In genomic region chr4:112281999-112282398, GRCh38 we compare ENCODE assay signal across 8 cellular contexts. TPM values are rescaled to one million over a fixed set of nuclear protein-coding genes. Genes with fewer than 3 reads are reported as not detected.
DNase-seq lines count a peak whose midpoint lies in the region; ATAC-seq, FAIRE-seq and TF ChIP-seq lines count a peak whose summit lies in the region.
"Not testable (repeated sequence)": the region's sequence is repeated elsewhere in the genome, so short reads cannot be mapped to it uniquely, and the experiment has no call there.

No MANE protein-coding gene starts in this region.

- not testable (repeated sequence) for H4K20me1 ChIP-seq in KMS-11 (ENCODE audit: insufficient read depth); SU-DHL-6 (ENCODE audit: low read depth, low read length); K562 (replicated peaks; ENCODE audit: control insufficient read depth, insufficient read depth, low read length)

- H3K36me3 ChIP-seq in KMS-11 (ENCODE audit: insufficient read depth); naive thymus-derived CD4-positive, alpha-beta T cell (ENCODE audit: control insufficient read depth in 2 of 3, insufficient read depth in 3 of 3, low read length in 3 of 3): not testable (repeated sequence)
- peaks cover 10% of the 10 kb centered on the region; the same call in 1 of the 2 replicates for H3K36me3 ChIP-seq in SU-DHL-6 (ENCODE audit: low read length)
- H3K36me3 ChIP-seq in K562 (ENCODE audit: control insufficient read depth, insufficient read depth, low read length), result peaks cover 11% of the 10 kb centered on the region; the same call in 1 of the 3 replicates

- WGBS in K562 (ENCODE audit: insufficient coverage, low coverage, missing lambda C conversion rate), result 67% methylated on average over 2 of the region's 2 CpGs

- not testable (repeated sequence) for H3K9me3 ChIP-seq in CD4-positive, alpha-beta T cell (ENCODE audit: control insufficient read depth, low read length); SU-DHL-6 (ENCODE audit: insufficient read depth, low read length); K562 (replicated peaks; ENCODE audit: control insufficient read depth, insufficient read depth, low read depth, low read length); naive thymus-derived CD4-positive, alpha-beta T cell (ENCODE audit: control insufficient read depth in 2 of 3, low read length in 3 of 3)

- not testable (repeated sequence) for DNase-seq in CD4-positive, alpha-beta T cell; activated T-cell treated with anti-CD3 and anti-CD28 coated beads, Interleukin-2, amount 50 U/mL, for 72 hours; K562 (ENCODE audit: extremely low read depth in 1 of 4, low spot score in 3 of 4); naive thymus-derived CD4-positive, alpha-beta T cell; stimulated activated naive B cell treated with anti-CD40 and anti-IgM and Interleukin-4, amounts not matched to agents 10 μg/mL and 1 μg/mL and 100 μg/mL, for 72 hours

- not testable (repeated sequence) for TF ChIP-seq POLR2A in K562 (conservative IDR thresholded peaks at IDR 0.05)

- H3K9me3 Mint-ChIP-seq in CD4-positive, alpha-beta T cell; activated T-cell treated with anti-CD3 and anti-CD28 coated beads, Interleukin-2, amount 50 U/mL, for 72 hours; stimulated activated naive B cell treated with anti-CD40 and anti-IgM and Interleukin-4, amounts not matched to agents 10 μg/mL and 1 μg/mL and 100 μg/mL, for 72 hours: not testable (repeated sequence)
- H3K9me3 Mint-ChIP-seq in naive thymus-derived CD4-positive, alpha-beta T cell, result peaks cover 0 to 12% (median 0%) of the 10 kb centered on the region in 11 donors

- in situ Hi-C loops in K562 (cut with MboI), result not testable (repeated sequence)

- H3K9me2 ChIP-seq in SU-DHL-6 (replicated peaks; ENCODE audit: insufficient read depth, low read length), result not testable (repeated sequence)

- H3K4me1 ChIP-seq in KMS-11 (ENCODE audit: low read depth, poor library complexity, severe bottlenecking) (peaks cover 74% of the 10 kb centered on the region), K562 (replicated peaks in 1 of 2; ENCODE audit: control insufficient read depth in 2 of 2, insufficient read depth in 2 of 2, low read length in 2 of 2) (peaks cover 7 to 11% of the 10 kb centered on the region in 2 experiments; a peak in 3 of 5 replicates)
- peaks cover 10 to 29% of the 10 kb centered on the region in 2 donors for H3K4me1 ChIP-seq in naive thymus-derived CD4-positive, alpha-beta T cell (ENCODE audit: control insufficient read depth in 2 of 2, insufficient read depth in 2 of 2, low read length in 2 of 2)

- not testable (repeated sequence) for TF ChIP-seq RAD21 in K562 (CRISPR knock-in tag; conservative IDR thresholded peaks at IDR 0.05 in 1 of 2, IDR thresholded peaks at IDR 0.05 in 1 of 2)

- not testable (repeated sequence) for H3K27me3 ChIP-seq in CD4-positive, alpha-beta T cell (ENCODE audit: control insufficient read depth, insufficient read depth, low read length); KMS-11 (ENCODE audit: insufficient read depth, low read depth); SU-DHL-6 (ENCODE audit: low read length); K562 (ENCODE audit: control insufficient read depth in 2 of 2, insufficient read depth in 2 of 2, low read length in 2 of 2); naive thymus-derived CD4-positive, alpha-beta T cell (ENCODE audit: control insufficient read depth in 2 of 2, insufficient read depth in 2 of 2, low read length in 2 of 2)

- H3K36me3 Mint-ChIP-seq in CD4-positive, alpha-beta T cell (ENCODE audit: low read depth), result peaks cover 44% of the 10 kb centered on the region
- H3K36me3 Mint-ChIP-seq in activated T-cell treated with anti-CD3 and anti-CD28 coated beads, Interleukin-2, amount 50 U/mL, for 72 hours (ENCODE audit: insufficient read depth in 2 of 2), result peaks cover 33 to 70% of the 10 kb centered on the region in 2 donors
- peaks cover 11 to 33% (median 22%) of the 10 kb centered on the region in 5 donors for H3K36me3 Mint-ChIP-seq in naive thymus-derived CD4-positive, alpha-beta T cell
- H3K36me3 Mint-ChIP-seq in stimulated activated naive B cell treated with anti-CD40 and anti-IgM and Interleukin-4, amounts not matched to agents 10 μg/mL and 1 μg/mL and 100 μg/mL, for 72 hours, result peaks cover 22 to 33% of the 10 kb centered on the region in 2 donors

- peaks cover 22% of the 10 kb centered on the region; the same call in 1 of the 2 replicates for H3F3A ChIP-seq in SU-DHL-6 (ENCODE audit: insufficient read depth)

- not testable (repeated sequence) for TF ChIP-seq CTCF in CD4-positive, alpha-beta T cell (IDR thresholded peaks at IDR 0.05); KMS-11 (conservative IDR thresholded peaks at IDR 0.05; ENCODE audit: low read depth, low read length); SU-DHL-6 (IDR thresholded peaks at IDR 0.05; ENCODE audit: insufficient read depth, low read length, poor library complexity, severe bottlenecking); K562 (IDR thresholded peaks at IDR 0.05 in 2 of 3, conservative IDR thresholded peaks at IDR 0.05 in 1 of 3; ENCODE audit: insufficient read depth in 2 of 3, low read depth in 1 of 3, low read length in 3 of 3)

- not testable (repeated sequence) for BruUV-seq in K562 (replicated peaks; lab: Mats Ljungman, UMichigan)

- H3K4me1 Mint-ChIP-seq in CD4-positive, alpha-beta T cell (ENCODE audit: low read depth), result peaks cover 88% of the 10 kb centered on the region
- peaks cover 76% of the 10 kb centered on the region for H3K4me1 Mint-ChIP-seq in activated T-cell treated with anti-CD3 and anti-CD28 coated beads, Interleukin-2, amount 50 U/mL, for 72 hours (ENCODE audit: low read depth)
- peaks cover 41 to 79% (median 70%) of the 10 kb centered on the region in 7 donors for H3K4me1 Mint-ChIP-seq in naive thymus-derived CD4-positive, alpha-beta T cell
- H3K4me1 Mint-ChIP-seq in stimulated activated naive B cell treated with anti-CD40 and anti-IgM and Interleukin-4, amounts not matched to agents 10 μg/mL and 1 μg/mL and 100 μg/mL, for 72 hours, result peaks cover 43 to 78% of the 10 kb centered on the region in 2 donors

- H3K79me2 ChIP-seq in KMS-11 (ENCODE audit: insufficient read depth, low read depth) (peaks cover 99% of the 10 kb centered on the region), SU-DHL-6 (ENCODE audit: insufficient read depth, low read length) (peaks cover 83% of the 10 kb centered on the region), K562 (ENCODE audit: control insufficient read depth, insufficient read depth, low read length) (peaks cover 12% of the 10 kb centered on the region; the same call in 2 of the 3 replicates)

- POLR2A ChIA-PET in CD4-positive, alpha-beta T cell (lab: Charles Lee), result interaction anchor here (0.8 kb wide), 1 partner anchor 50 kb away, joined by 3 read pairs; no protein-coding TSS in a partner anchor
- POLR2A ChIA-PET in K562 (lab: Yijun Ruan, JAX), result not testable (repeated sequence)
- POLR2A ChIA-PET in naive thymus-derived CD4-positive, alpha-beta T cell (lab: Charles Lee), result interaction anchor here (0.6 kb wide), 1 partner anchor 355 kb away, joined by 3 read pairs; no protein-coding TSS in a partner anchor

- not testable (repeated sequence) for H3K27me3 Mint-ChIP-seq in CD4-positive, alpha-beta T cell; activated T-cell treated with anti-CD3 and anti-CD28 coated beads, Interleukin-2, amount 50 U/mL, for 72 hours (ENCODE audit: low read depth); naive thymus-derived CD4-positive, alpha-beta T cell; stimulated activated naive B cell treated with anti-CD40 and anti-IgM and Interleukin-4, amounts not matched to agents 10 μg/mL and 1 μg/mL and 100 μg/mL, for 72 hours

- not testable (repeated sequence) for FAIRE-seq in K562 (lab: Jason Lieb, UNC)

- CTCF ChIA-PET in CD4-positive, alpha-beta T cell (lab: Charles Lee); K562 (lab: Yijun Ruan, JAX; ENCODE audit: low intra/inter-chr PET ratio); naive thymus-derived CD4-positive, alpha-beta T cell (lab: Charles Lee): not testable (repeated sequence)

- H3K27ac Mint-ChIP-seq in CD4-positive, alpha-beta T cell, result peak overlapping the region; percentile 87
- H3K27ac Mint-ChIP-seq in activated T-cell treated with anti-CD3 and anti-CD28 coated beads, Interleukin-2, amount 50 U/mL, for 72 hours, result peak overlapping the region; percentile 58
- peak overlapping the region in 6 of 9 donors; percentile 33 to 95 (median 61) for H3K27ac Mint-ChIP-seq in naive thymus-derived CD4-positive, alpha-beta T cell
- peak overlapping the region; percentile 37 for H3K27ac Mint-ChIP-seq in stimulated activated naive B cell treated with anti-CD40 and anti-IgM and Interleukin-4, amounts not matched to agents 10 μg/mL and 1 μg/mL and 100 μg/mL, for 72 hours

- not testable (repeated sequence) for ATAC-seq in CD4-positive, alpha-beta T cell (ENCODE audit: poor library complexity); activated T-cell treated with anti-CD3 and anti-CD28 coated beads, Interleukin-2, amount 50 U/mL, for 72 hours (replicated peaks in 1 of 2); K562; naive thymus-derived CD4-positive, alpha-beta T cell; stimulated activated naive B cell treated with anti-CD40 and anti-IgM and Interleukin-4, amounts not matched to agents 10 μg/mL and 1 μg/mL and 100 μg/mL, for 72 hours (replicated peaks)

- not testable (repeated sequence) for TF ChIP-seq EP300 in K562 (IDR thresholded peaks at IDR 0.05; ENCODE audit: low read length)

- H3K4me3 Mint-ChIP-seq in CD4-positive, alpha-beta T cell, result peak overlapping the region; percentile 83
- H3K4me3 Mint-ChIP-seq in activated T-cell treated with anti-CD3 and anti-CD28 coated beads, Interleukin-2, amount 50 U/mL, for 72 hours, result peak overlapping the region; percentile 92 to 95
- H3K4me3 Mint-ChIP-seq in naive thymus-derived CD4-positive, alpha-beta T cell, result peak overlapping the region in 2 of 10 donors; percentile 26 to 97
- not testable (repeated sequence) for H3K4me3 Mint-ChIP-seq in stimulated activated naive B cell treated with anti-CD40 and anti-IgM and Interleukin-4, amounts not matched to agents 10 μg/mL and 1 μg/mL and 100 μg/mL, for 72 hours

- H3K9ac ChIP-seq in KMS-11, result peak overlapping the region; percentile 89; the same call in 1 of the 2 replicates
- H3K9ac ChIP-seq in SU-DHL-6 (ENCODE audit: low read length); K562 (ENCODE audit: insufficient read depth in 1 of 2, low read depth in 2 of 2, low read length in 2 of 2): not testable (repeated sequence)

- intact Hi-C loops in CD4-positive, alpha-beta T cell (cut with DNase I, micrococcal nuclease), result loop anchor here in 1 of 2 experiments (5.0 to 10.0 kb wide), 4 partner anchors 45 to 1483 kb away; partner anchors contain the start of genes CAMK2D, LARP7 and ZGRF1
- intact Hi-C loops in K562 (cut with micrococcal nuclease); naive thymus-derived CD4-positive, alpha-beta T cell (cut with micrococcal nuclease): not testable (repeated sequence)

- not testable (repeated sequence) for H3K27ac ChIP-seq in CD4-positive, alpha-beta T cell (ENCODE audit: low read depth, low read length); SU-DHL-6 (ENCODE audit: low read depth, low read length); K562 (ENCODE audit: extremely low read depth, low read depth, low read length); naive thymus-derived CD4-positive, alpha-beta T cell (ENCODE audit: low read depth, low read length)
- peak overlapping the region; percentile 87; the same call in 1 of the 2 replicates for H3K27ac ChIP-seq in KMS-11

- H2AFZ ChIP-seq in KMS-11 (ENCODE audit: low read depth); SU-DHL-6 (ENCODE audit: low read depth, low read length, severe bottlenecking); K562 (ENCODE audit: low read depth, low read length): not testable (repeated sequence)

- peak overlapping the region; percentile 8; the same call in 1 of the 2 replicates for H3K4me3 ChIP-seq in GM08714 (ENCODE audit: low read length)
- H3K4me3 ChIP-seq in KMS-11 (IDR thresholded peaks at IDR 0.05; ENCODE audit: insufficient read depth, low read depth, low read length); SU-DHL-6 (ENCODE audit: insufficient read depth, low read length, poor library complexity, severe bottlenecking); K562; naive thymus-derived CD4-positive, alpha-beta T cell (ENCODE audit: low read length): not testable (repeated sequence)

- H3K9me1 ChIP-seq in K562 (ENCODE audit: control insufficient read depth, insufficient read depth, low read length), result not testable (repeated sequence)

- peak overlapping the region; percentile 85 for H3K4me2 ChIP-seq in KMS-11
- peak overlapping the region; percentile 79 for H3K4me2 ChIP-seq in SU-DHL-6 (ENCODE audit: low read depth, low read length, poor library complexity, severe bottlenecking)
- H3K4me2 ChIP-seq in K562 (ENCODE audit: insufficient read depth, low read length), result not testable (repeated sequence)

RNA-seq across cellular contexts. Expression of gene TIFA, which starts 3.7 kb away (rescaled TPM):
- 10 to 100 TPM; 14.5 to 18.4 TPM for total RNA-seq in CD4-positive, alpha-beta T cell
- total RNA-seq in activated T-cell treated with anti-CD3 and anti-CD28 coated beads, Interleukin-2, amount 50 U/mL, for 72 hours, result 10 to 100 TPM; 82.7 to 87.1 TPM
- 1.9 and 4.1 TPM in 2 replicates for total RNA-seq in K562 (2011; cell fraction: chromatin; rRNA removed; ENCODE audit: low replicate concordance)
- 1.2 and 1.3 TPM in 2 replicates for total RNA-seq in K562 (2011; cell fraction: nucleolus; rRNA removed)
- total RNA-seq in K562 (2011; cell fraction: nucleoplasm; rRNA removed), result 3.2 and 4.0 TPM in 2 replicates
- total RNA-seq in K562 (2014; rRNA removed) (4.2 and 5.5 TPM in 2 replicates), K562 (2014; rRNA removed; fragmentation: Illumina TruSeq; extraction: Trizol) (8.2 and 10.8 TPM in 2 replicates), K562 (2015; rRNA removed; fragmentation: Illumina TruSeq; extraction: Trizol) (5.5 and 5.6 TPM in 2 replicates), K562 (2021) (7.8 and 9.4 TPM in 2 replicates)
- polyA plus RNA-seq in K562 (2011; rRNA removed) (5.2 and 6.6 TPM in 2 replicates), K562 (2014; fragmentation: Illumina TruSeq; extraction: Trizol) (4.7 and 6.1 TPM in 2 replicates), K562 (2014; fragmentation: Nextera tagmentation; extraction: Ambion mirVana) (1 to 10 TPM; 1.7 to 2.0 TPM), K562 (2014; rRNA removed) (3.0 and 6.6 TPM in 2 replicates)
- polyA plus RNA-seq in K562 (2011; cell fraction: cytosol; rRNA removed), result 0.76 and 1.8 TPM in 2 replicates
- polyA plus RNA-seq in K562 (2011; cell fraction: nucleus; rRNA removed), result 0.53 and 1.8 TPM in 2 replicates
- polyA plus RNA-seq in K562 (2012), result 3.2 and 9.3 TPM in 2 replicates
- polyA minus RNA-seq in K562 (2011; rRNA and poly(A)+ RNA removed), result 3.6 and 6.4 TPM in 2 replicates
- polyA minus RNA-seq in K562 (2011; cell fraction: cytosol; rRNA and poly(A)+ RNA removed), result 1.0 and 1.4 TPM in 2 replicates
- 1.9 and 4.2 TPM in 2 replicates for polyA minus RNA-seq in K562 (2011; cell fraction: nucleus; rRNA and poly(A)+ RNA removed)
- 10 to 100 TPM in 4 of 5 experiments, 1 to 10 TPM in 1; 8.7 to 38.8 (median 12.3) TPM for total RNA-seq in naive thymus-derived CD4-positive, alpha-beta T cell
- polyA plus RNA-seq in naive thymus-derived CD4-positive, alpha-beta T cell, result 10 to 100 TPM; 11.5 to 19.9 TPM

RNA-seq across cellular contexts. Expression of gene ALPK1, which starts 15.2 kb away (rescaled TPM):
- total RNA-seq in CD4-positive, alpha-beta T cell, result 1 to 10 TPM; 8.2 to 9.5 TPM
- 10 to 100 TPM; 61.6 to 64.7 TPM for total RNA-seq in activated T-cell treated with anti-CD3 and anti-CD28 coated beads, Interleukin-2, amount 50 U/mL, for 72 hours
- total RNA-seq in K562 (2011; cell fraction: chromatin; rRNA removed; ENCODE audit: low replicate concordance), result 4.7 and 13.0 TPM in 2 replicates
- 2.0 and 3.3 TPM in 2 replicates for total RNA-seq in K562 (2011; cell fraction: nucleolus; rRNA removed)
- 5.4 and 13.7 TPM in 2 replicates for total RNA-seq in K562 (2011; cell fraction: nucleoplasm; rRNA removed)
- 3.3 and 3.5 TPM in 2 replicates for total RNA-seq in K562 (2014; rRNA removed)
- 6.9 and 7.3 TPM in 2 replicates for total RNA-seq in K562 (2014; rRNA removed; fragmentation: Illumina TruSeq; extraction: Trizol)
- 5.9 and 6.6 TPM in 2 replicates for total RNA-seq in K562 (2015; rRNA removed; fragmentation: Illumina TruSeq; extraction: Trizol)
- total RNA-seq in K562 (2021), result 5.5 and 6.1 TPM in 2 replicates
- polyA plus RNA-seq in K562 (2011; rRNA removed), result 1.7 and 2.3 TPM in 2 replicates
- 0.36 and 0.72 TPM in 2 replicates for polyA plus RNA-seq in K562 (2011; cell fraction: cytosol; rRNA removed)
- polyA plus RNA-seq in K562 (2011; cell fraction: nucleus; rRNA removed), result 3.0 and 4.1 TPM in 2 replicates
- 3.2 and 12.7 TPM in 2 replicates for polyA plus RNA-seq in K562 (2012)
- 4.6 and 5.5 TPM in 2 replicates for polyA plus RNA-seq in K562 (2014; fragmentation: Illumina TruSeq; extraction: Trizol)
- 1 to 10 TPM; 3.7 to 5.4 TPM for polyA plus RNA-seq in K562 (2014; fragmentation: Nextera tagmentation; extraction: Ambion mirVana)
- polyA plus RNA-seq in K562 (2014; rRNA removed), result 2.9 and 3.8 TPM in 2 replicates
- 1.9 and 4.3 TPM in 2 replicates for polyA minus RNA-seq in K562 (2011; rRNA and poly(A)+ RNA removed)
- 1.6 TPM in 1 of 2 replicates, not detected in the other for polyA minus RNA-seq in K562 (2011; cell fraction: cytosol; rRNA and poly(A)+ RNA removed)
- 5.1 and 10.8 TPM in 2 replicates for polyA minus RNA-seq in K562 (2011; cell fraction: nucleus; rRNA and poly(A)+ RNA removed)
- 10 to 100 TPM; 15.5 to 35.0 (median 19.8) TPM for total RNA-seq in naive thymus-derived CD4-positive, alpha-beta T cell
- polyA plus RNA-seq in naive thymus-derived CD4-positive, alpha-beta T cell, result 1 to 10 TPM; 5.0 to 5.7 TPM

RNA-seq across cellular contexts. Expression of gene AP1AR, which starts 50.4 kb away (rescaled TPM):
- 1 to 10 TPM; 3.7 to 4.8 TPM for total RNA-seq in CD4-positive, alpha-beta T cell
- 10 to 100 TPM; 21.6 to 33.2 TPM for total RNA-seq in activated T-cell treated with anti-CD3 and anti-CD28 coated beads, Interleukin-2, amount 50 U/mL, for 72 hours
- 2.7 and 13.3 TPM in 2 replicates for total RNA-seq in K562 (2011; cell fraction: chromatin; rRNA removed; ENCODE audit: low replicate concordance)
- total RNA-seq in K562 (2011; cell fraction: nucleolus; rRNA removed), result 3.4 and 5.0 TPM in 2 replicates
- 5.3 and 5.6 TPM in 2 replicates for total RNA-seq in K562 (2011; cell fraction: nucleoplasm; rRNA removed)
- total RNA-seq in K562 (2014; rRNA removed) (12.2 and 14.7 TPM in 2 replicates), K562 (2014; rRNA removed; fragmentation: Illumina TruSeq; extraction: Trizol) (18.4 and 20.4 TPM in 2 replicates), K562 (2015; rRNA removed; fragmentation: Illumina TruSeq; extraction: Trizol) (20.2 and 20.7 TPM in 2 replicates), K562 (2021) (14.0 and 20.0 TPM in 2 replicates)
- polyA plus RNA-seq in K562 (2011; rRNA removed) (9.4 and 11.3 TPM in 2 replicates), K562 (2014; fragmentation: Illumina TruSeq; extraction: Trizol) (11.3 and 11.6 TPM in 2 replicates), K562 (2014; fragmentation: Nextera tagmentation; extraction: Ambion mirVana) (1 to 10 TPM; 2.6 to 2.7 TPM), K562 (2014; rRNA removed) (14.6 and 16.5 TPM in 2 replicates)
- 2.7 and 2.8 TPM in 2 replicates for polyA plus RNA-seq in K562 (2011; cell fraction: cytosol; rRNA removed)
- polyA plus RNA-seq in K562 (2011; cell fraction: nucleus; rRNA removed), result 5.2 and 6.6 TPM in 2 replicates
- polyA plus RNA-seq in K562 (2012), result 8.5 and 10.1 TPM in 2 replicates
- 9.0 and 10.2 TPM in 2 replicates for polyA minus RNA-seq in K562 (2011; rRNA and poly(A)+ RNA removed)
- 10.6 and 10.7 TPM in 2 replicates for polyA minus RNA-seq in K562 (2011; cell fraction: cytosol; rRNA and poly(A)+ RNA removed)
- 7.5 and 13.9 TPM in 2 replicates for polyA minus RNA-seq in K562 (2011; cell fraction: nucleus; rRNA and poly(A)+ RNA removed)
- 10 to 100 TPM in 4 of 5 experiments, 1 to 10 TPM in 1; 7.3 to 21.0 (median 17.0) TPM for total RNA-seq in naive thymus-derived CD4-positive, alpha-beta T cell
- 10 to 100 TPM; 16.4 to 23.8 TPM for polyA plus RNA-seq in naive thymus-derived CD4-positive, alpha-beta T cell

Comparison
In these comparisons a context has a peak if more than half of its experiments do, and no peak if none do; other contexts are left out.
1. H3K27ac Mint-ChIP-seq: peak in every context shown above with its lines; median percentile 87 in CD4-positive, alpha-beta T cell; 61 in naive thymus-derived CD4-positive, alpha-beta T cell; 58 in activated T-cell treated with anti-CD3 and anti-CD28 coated beads, Interleukin-2, amount 50 U/mL, for 72 hours; 37 in stimulated activated naive B cell treated with anti-CD40 and anti-IgM and Interleukin-4, amounts not matched to agents 10 μg/mL and 1 μg/mL and 100 μg/mL, for 72 hours.